In the genomic region with DNA sequence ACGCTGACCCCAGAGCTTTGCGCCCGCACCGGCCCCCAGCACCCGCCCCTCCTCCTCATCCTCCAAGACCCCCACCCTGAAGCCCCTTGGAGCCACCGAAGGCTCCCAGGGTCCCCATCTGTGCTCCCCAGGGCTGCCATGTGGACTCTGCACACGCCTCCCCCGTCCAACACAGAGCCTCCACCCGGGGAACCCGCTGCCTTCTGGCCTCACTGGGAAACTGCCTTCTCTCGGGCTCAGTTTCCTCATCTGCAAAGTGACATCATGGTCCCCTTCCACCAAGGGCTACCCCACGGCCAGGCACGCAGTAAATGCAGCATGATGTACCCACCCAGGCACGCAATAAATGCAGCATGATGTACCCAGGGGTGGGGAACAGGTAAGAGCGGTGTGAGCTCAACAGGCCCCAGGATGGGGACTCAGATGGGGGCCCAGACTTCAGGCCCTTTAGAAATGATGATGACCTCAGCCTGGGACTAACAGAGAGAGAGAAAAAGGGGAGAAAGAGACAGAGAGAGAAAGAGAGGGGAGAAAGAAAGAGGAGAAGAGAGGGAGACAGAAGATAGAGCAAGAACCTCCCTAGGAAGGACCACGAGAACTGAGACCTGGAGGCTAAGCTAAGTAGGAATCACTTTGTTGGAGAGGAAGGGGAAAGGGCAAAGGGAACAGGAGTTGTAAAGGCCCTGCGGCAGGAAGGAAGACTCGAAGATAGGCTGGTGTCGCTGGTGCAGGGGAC, we compare ENCODE assay signal across 11 cellular contexts. TPM values are rescaled to one million over a fixed set of nuclear protein-coding genes. Genes with fewer than 3 reads are reported as not detected.
DNase-seq lines count a peak whose midpoint lies in the region; TF ChIP-seq lines count a peak whose summit lies in the region.
"Had no signal": no experiment of that assay in that cellular context is flagged by ENCODE, and none has a peak within 500 bp of the region (broad histone marks: within the 10 kb centered on the region; RNA-seq: fewer than 3 reads in every experiment).

No MANE protein-coding gene starts in this region.

- no peak overlapping the region for H3K18ac ChIP-seq in trophoblast cell (ENCODE audit: low read length)

- H3K79me2 ChIP-seq in trophoblast cell (ENCODE audit: control insufficient read depth, insufficient read depth, low read length, poor library complexity) (peaks cover 6% of the 10 kb centered on the region), osteoblast (ENCODE audit: insufficient read depth, low read length) (peaks cover 21% of the 10 kb centered on the region)

- no peak overlapping the region for H2BK120ac ChIP-seq in trophoblast cell (ENCODE audit: insufficient read depth, low read length, poor library complexity)

- no peak overlapping the region for H4K8ac ChIP-seq in trophoblast cell (ENCODE audit: low read depth, low read length)

- TF ChIP-seq POLR2A in esophagus squamous epithelium (IDR thresholded peaks at IDR 0.05): no peak

- no peak overlapping the region for H4K91ac ChIP-seq in trophoblast cell (ENCODE audit: low read depth, low read length)

- H3K14ac ChIP-seq in trophoblast cell (ENCODE audit: low read length): peak overlapping the region; percentile 3

- H3K27ac ChIP-seq in esophagus squamous epithelium (peak overlapping the region; percentile 79 to 96 (median 90)), trophoblast cell (ENCODE audit: low read depth, low read length) (no peak overlapping the region), osteoblast (ENCODE audit: low read depth, low read length) (no peak overlapping the region)
- H3K27ac ChIP-seq: WERI-Rb-1 had no signal

- no peak overlapping the region for H2AFZ ChIP-seq in trophoblast cell (ENCODE audit: insufficient read depth, low read length, poor library complexity)
- no peak overlapping the region for H2AFZ ChIP-seq in osteoblast (ENCODE audit: low read length)

- intact Hi-C loops in esophagus squamous epithelium (cut with DNase I): no loop called here

- no peak overlapping the region for H2AK5ac ChIP-seq in trophoblast cell (ENCODE audit: low read length)

- H3K36me3 ChIP-seq in esophagus squamous epithelium (no peaks in the 10 kb centered on the region), trophoblast cell (ENCODE audit: control insufficient read depth in 1 of 2, insufficient read depth in 2 of 2, low read length in 2 of 2) (peaks cover 0 to under 1% of the 10 kb centered on the region in 2 experiments), H7 (replicated peaks; ENCODE audit: control insufficient read depth, insufficient read depth, low read length) (no peaks in the 10 kb centered on the region), osteoblast (ENCODE audit: insufficient read depth, low read length) (no peaks in the 10 kb centered on the region)
- H3K36me3 ChIP-seq: WERI-Rb-1 had no signal

- H4K12ac ChIP-seq in trophoblast cell (ENCODE audit: low read depth, low read length): no peak overlapping the region

- WGBS in esophagus squamous epithelium, 2 donors: 64 to 66% methylated on average over 9 to 12 of the region's 19 CpGs
- WGBS in trophoblast cell (ENCODE audit: extremely low coverage, insufficient coverage, insufficient read length): no CpG with 5 or more reads among the region's 19 CpGs

- H3K4ac ChIP-seq in trophoblast cell (ENCODE audit: low read depth, low read length): no peak overlapping the region

- no peak overlapping the region for H3K23ac ChIP-seq in trophoblast cell (ENCODE audit: low read length)

- H3K4me2 ChIP-seq in trophoblast cell (ENCODE audit: low read length) (no peak overlapping the region), osteoblast (ENCODE audit: insufficient read depth, low read length) (no peak overlapping the region)

- peaks cover 44 to 84% (median 67%) of the 10 kb centered on the region in 3 donors for H3K4me1 ChIP-seq in esophagus squamous epithelium
- H3K4me1 ChIP-seq in trophoblast cell (ENCODE audit: control insufficient read depth in 1 of 2, insufficient read depth in 2 of 2, low read length in 2 of 2): peaks cover 21 to 34% of the 10 kb centered on the region in 2 experiments
- peaks cover 36% of the 10 kb centered on the region for H3K4me1 ChIP-seq in osteoblast (ENCODE audit: insufficient read depth, low read length)

- DNase-seq in CD1c-positive myeloid dendritic cell (ENCODE audit: extremely low spot score) (peak; percentile 8), M059J (ENCODE audit: low read depth) (peak; percentile 21), esophagus squamous epithelium (lab: John Stamatoyannopoulos, UW) (no peak), trophoblast cell (no peak), GOT3 (lab: John Stamatoyannopoulos, UW) (no peak), H7 (no peak), osteoblast (ENCODE audit: insufficient read length, low spot score, missing footprints) (no peak), NCI-H748 (lab: John Stamatoyannopoulos, UW; ENCODE audit: unreplicated experiment) (no peak)
- DNase-seq: NCI-H748 treated with DMSO at 0.1 percent for 48 hours, WERI-Rb-1 had no signal

- no peaks in the 10 kb centered on the region for H3K9me3 ChIP-seq in esophagus squamous epithelium
- peaks cover 2% of the 10 kb centered on the region for H3K9me3 ChIP-seq in trophoblast cell (ENCODE audit: insufficient read depth, low read depth, low read length)
- no peaks in the 10 kb centered on the region for H3K9me3 ChIP-seq in osteoblast (ENCODE audit: low read depth, low read length)

- no peaks in the 10 kb centered on the region for H3K27me3 ChIP-seq in esophagus squamous epithelium
- no peaks in the 10 kb centered on the region for H3K27me3 ChIP-seq in trophoblast cell (ENCODE audit: insufficient read depth, low read length)
- no peaks in the 10 kb centered on the region for H3K27me3 ChIP-seq in H7 (ENCODE audit: control insufficient read depth, insufficient read depth, low read length)
- peaks cover 6% of the 10 kb centered on the region for H3K27me3 ChIP-seq in osteoblast (ENCODE audit: insufficient read depth, low read length)
- H3K27me3 ChIP-seq: dorsolateral prefrontal cortex had no signal

- H2BK12ac ChIP-seq in trophoblast cell (ENCODE audit: low read length): no peak overlapping the region

- H3K4me3 ChIP-seq in esophagus squamous epithelium: peak overlapping the region in 1 of 4 donors; percentile 97
- H3K4me3 ChIP-seq in trophoblast cell (ENCODE audit: low read depth, low read length): no peak overlapping the region
- H3K4me3 ChIP-seq in H7 (ENCODE audit: insufficient read depth, low read depth, low read length): no peak overlapping the region
- H3K4me3 ChIP-seq in osteoblast (ENCODE audit: insufficient read depth, low read length): no peak overlapping the region

- TF ChIP-seq CTCF in esophagus squamous epithelium (IDR thresholded peaks at IDR 0.05): no peak
- no peak for TF ChIP-seq CTCF in osteoblast (IDR thresholded peaks at IDR 0.05; ENCODE audit: extremely low read depth, low read depth, low read length)

- no peak overlapping the region for H3K9ac ChIP-seq in trophoblast cell (ENCODE audit: low read length)

- H3K79me1 ChIP-seq in trophoblast cell (ENCODE audit: low read length): peaks cover 15% of the 10 kb centered on the region

- peaks cover 20% of the 10 kb centered on the region for H4K20me1 ChIP-seq in osteoblast (ENCODE audit: insufficient read depth, low read length)

- H2BK5ac ChIP-seq in trophoblast cell (ENCODE audit: low read depth, low read length, poor library complexity): no peak overlapping the region

RNA-seq across cellular contexts. Expression of a gene that starts 2.5 kb away (rescaled TPM):
- total RNA-seq in M059J (2014; rRNA removed; shearing (Covaris generic)): 5.5 and 11.1 TPM in 2 replicates
- total RNA-seq in esophagus squamous epithelium: 10 to 100 TPM; 14.1 to 17.5 (median 16.5) TPM
- polyA plus RNA-seq in trophoblast cell (2013): 150 and 168 TPM in 2 replicates
- 5.2 and 7.6 TPM in 2 replicates for total RNA-seq in H7 (2014; rRNA removed; shearing (Covaris generic))
- total RNA-seq in osteoblast: 30.4 and 36.5 TPM in 2 replicates

RNA-seq across cellular contexts. Expression of a gene that starts 42.4 kb away (rescaled TPM):
- 27.4 and 55.0 TPM in 2 replicates for total RNA-seq in M059J (2014; rRNA removed; shearing (Covaris generic))
- 10 to 100 TPM; 27.8 to 45.3 (median 36.6) TPM for total RNA-seq in esophagus squamous epithelium
- polyA plus RNA-seq in trophoblast cell (2013): 35.4 and 39.0 TPM in 2 replicates
- total RNA-seq in H7 (2014; rRNA removed; shearing (Covaris generic)): 71.8 and 78.7 TPM in 2 replicates
- 53.0 and 66.2 TPM in 2 replicates for total RNA-seq in osteoblast

Comparison
In these comparisons a context has a peak if more than half of its experiments do, and no peak if none do; other contexts are left out.
1. DNase-seq: peak in CD1c-positive myeloid dendritic cell (single experiment) and M059J (single experiment); none in esophagus squamous epithelium (single experiment), trophoblast cell (0 of 2), GOT3 (single experiment), H7 (single experiment), osteoblast (single experiment) and NCI-H748 (single experiment).
2. H3K27ac ChIP-seq: peak in esophagus squamous epithelium (4 of 4); none in trophoblast cell (single experiment) and osteoblast (single experiment).